In the genomic region with DNA sequence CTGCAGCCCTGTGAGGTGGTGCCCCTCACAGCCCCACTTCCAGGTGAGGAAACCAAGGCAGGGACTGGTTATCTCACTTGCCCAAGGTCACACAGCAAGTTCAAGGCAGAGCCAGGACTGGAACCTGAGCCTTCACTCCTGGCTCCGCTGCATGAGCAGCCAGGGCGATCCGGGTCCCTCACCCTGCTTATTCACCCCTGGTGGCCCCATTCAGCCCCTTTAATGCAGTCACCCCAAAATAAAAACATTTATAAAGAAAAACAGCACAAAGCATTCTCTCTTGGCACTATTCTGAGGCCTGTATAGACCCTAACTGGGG, we compare ENCODE assay signal across 14 cellular contexts. TPM values are rescaled to one million over a fixed set of nuclear protein-coding genes. Genes with fewer than 3 reads are reported as not detected.
A peak's percentile ranks its signal among the peaks of the same experiment; 100 is the strongest.
DNase-seq lines count a peak whose midpoint lies in the region; ATAC-seq and TF ChIP-seq lines count a peak whose summit lies in the region.
"Had no signal": no experiment of that assay in that cellular context is flagged by ENCODE, and none has a peak within 500 bp of the region (broad histone marks: within the 10 kb centered on the region; RNA-seq: fewer than 3 reads in every experiment).

No MANE protein-coding gene starts in this region.

- H3K14ac ChIP-seq in H9 (ENCODE audit: insufficient read depth, low read length) = no peak overlapping the region

- H3K9me3 Mint-ChIP-seq in activated CD8-positive, alpha-beta memory T cell treated with anti-CD3 and anti-CD28 coated beads, Interleukin-2, amount 10 ng/mL, durations not matched to agents 7 days and 5 days (ENCODE audit: low read depth) = no peaks in the 10 kb centered on the region
- H3K9me3 Mint-ChIP-seq in H9 (no peaks in the 10 kb centered on the region; a peak in 1 of 5 replicates), osteocyte (ENCODE audit: unreplicated experiment) (no peaks in the 10 kb centered on the region)
- H3K9me3 Mint-ChIP-seq: CD4-positive, alpha-beta T cell had no signal

- no peak overlapping the region for H3K27ac ChIP-seq in H9 (ENCODE audit: insufficient read length, low read depth, low read length)
- peak overlapping the region; percentile 79 for H3K27ac ChIP-seq in VCaP
- H3K27ac ChIP-seq: GM23248 had no signal

- H2BK20ac ChIP-seq in H9 (ENCODE audit: low read depth, low read length, poor library complexity, severe bottlenecking) = no peak overlapping the region

- no peak overlapping the region for H2AFZ ChIP-seq in H9 (ENCODE audit: low read length)
- H2AFZ ChIP-seq: GM23248 had no signal

- WGBS in H9 (ENCODE audit: extremely low coverage, insufficient read length, low lambda C conversion rate) = no CpG with 5 or more reads among the region's 3 CpGs

- H3K4me2 ChIP-seq in H9 (ENCODE audit: insufficient read depth, insufficient read length, low read length) = no peak overlapping the region
- H3K4me2 ChIP-seq: BLaER1 treated with 17β-estradiol and CSF1 and Interleukin-3, amounts not matched to agents 10 nM and 100 nM had no signal

- peaks cover 2% of the 10 kb centered on the region for H3K4me1 Mint-ChIP-seq in activated CD8-positive, alpha-beta memory T cell treated with anti-CD3 and anti-CD28 coated beads, Interleukin-2, amount 10 ng/mL, durations not matched to agents 7 days and 5 days
- H3K4me1 Mint-ChIP-seq in H9 (no peaks in the 10 kb centered on the region), osteocyte (ENCODE audit: unreplicated experiment) (peaks cover 6% of the 10 kb centered on the region)

- TF ChIP-seq CTCF in H9 (conservative IDR thresholded peaks at IDR 0.05) (no peak), VCaP (conservative IDR thresholded peaks at IDR 0.05) (no peak), osteocyte (IDR thresholded peaks at IDR 0.05) (no peak), omental fat pad (IDR thresholded peaks at IDR 0.05) (no peak)

- H3K27me3 Mint-ChIP-seq in activated CD8-positive, alpha-beta memory T cell treated with anti-CD3 and anti-CD28 coated beads, Interleukin-2, amount 10 ng/mL, durations not matched to agents 7 days and 5 days = no peaks in the 10 kb centered on the region
- H3K27me3 Mint-ChIP-seq in H9 (ENCODE audit: low read depth) (no peaks in the 10 kb centered on the region), osteocyte (ENCODE audit: unreplicated experiment) (no peaks in the 10 kb centered on the region)
- H3K27me3 Mint-ChIP-seq: CD4-positive, alpha-beta T cell had no signal

- H3K18ac ChIP-seq in H9 (ENCODE audit: insufficient read length, low read depth, low read length) = no peak overlapping the region

- H3K4ac ChIP-seq in H9 (ENCODE audit: low read depth, low read length) = no peak overlapping the region

- no peaks in the 10 kb centered on the region for H3K9me3 ChIP-seq in H9 (ENCODE audit: control insufficient read depth, low read depth, low read length)
- H3K9me3 ChIP-seq: BLaER1 treated with 17β-estradiol and CSF1 and Interleukin-3, amounts not matched to agents 10 nM and 100 nM had no signal

- ATAC-seq in activated CD8-positive, alpha-beta memory T cell treated with anti-CD3 and anti-CD28 coated beads, Interleukin-2, amount 10 ng/mL, durations not matched to agents 7 days and 5 days = no peak
- no peak for ATAC-seq in omental fat pad (ENCODE audit: low FRiP score)

- H3K27ac Mint-ChIP-seq in activated CD8-positive, alpha-beta memory T cell treated with anti-CD3 and anti-CD28 coated beads, Interleukin-2, amount 10 ng/mL, durations not matched to agents 7 days and 5 days = no peak overlapping the region
- H3K27ac Mint-ChIP-seq in H9 (no peak overlapping the region), osteocyte (ENCODE audit: unreplicated experiment) (no peak overlapping the region)
- H3K27ac Mint-ChIP-seq: CD4-positive, alpha-beta T cell had no signal

- DNase-seq in activated CD8-positive, alpha-beta memory T cell treated with anti-CD3 and anti-CD28 coated beads, Interleukin-2, amount 10 ng/mL, durations not matched to agents 7 days and 5 days = peak; percentile 36
- no peak for DNase-seq in activated CD8-positive, alpha-beta memory T cell treated with anti-CD3 and anti-CD28 coated beads, Interleukin-2, amount 50 U/mL, for 4 hours
- DNase-seq in H9 (peak; percentile 3), osteocyte (ENCODE audit: extremely low spot score, unreplicated experiment) (peak; percentile 57), NCI-H526 (lab: John Stamatoyannopoulos, UW) (no peak), omental fat pad (ENCODE audit: low spot score) (no peak)
- no peak for DNase-seq in central memory CD4-positive, alpha-beta T cell
- DNase-seq: ACHN; Calu3; CD4-positive, alpha-beta T cell; DMS 273 treated with DMSO at 0.1 percent for 48 hours; GM23248 had no signal

- no peak overlapping the region for H2AK5ac ChIP-seq in H9 (ENCODE audit: insufficient read length, low read length)

- H4K91ac ChIP-seq in H9 (ENCODE audit: insufficient read length, low read depth, low read length) = no peak overlapping the region

- no peaks in the 10 kb centered on the region for H3K79me1 ChIP-seq in H9 (ENCODE audit: insufficient read depth, low read depth, low read length, poor library complexity, severe bottlenecking)

- H3T11ph ChIP-seq in H9 (ENCODE audit: low read length) = no peak overlapping the region

- H4K8ac ChIP-seq in H9 (replicated peaks; ENCODE audit: insufficient read length, low read depth, low read length) = no peak overlapping the region

- H3K4me3 Mint-ChIP-seq in activated CD8-positive, alpha-beta memory T cell treated with anti-CD3 and anti-CD28 coated beads, Interleukin-2, amount 10 ng/mL, durations not matched to agents 7 days and 5 days = no peak overlapping the region
- no peak overlapping the region for H3K4me3 Mint-ChIP-seq in H9
- no peak overlapping the region for H3K4me3 Mint-ChIP-seq in osteocyte (ENCODE audit: unreplicated experiment)
- H3K4me3 Mint-ChIP-seq: CD4-positive, alpha-beta T cell had no signal

- no peak overlapping the region for H2BK15ac ChIP-seq in H9 (ENCODE audit: low read depth, low read length)

- H3K23ac ChIP-seq in H9 (ENCODE audit: insufficient read length, low read depth, low read length) = no peak overlapping the region

- no peak overlapping the region for H2BK12ac ChIP-seq in H9 (ENCODE audit: insufficient read length, low read depth, low read length)

- H3K23me2 ChIP-seq in H9 (ENCODE audit: insufficient read length, low read depth, low read length, poor library complexity, severe bottlenecking) = no peaks in the 10 kb centered on the region

- H2BK5ac ChIP-seq in H9 (ENCODE audit: insufficient read length, low read length) = no peak overlapping the region

- H3K27me3 ChIP-seq in H9 (ENCODE audit: insufficient read depth, low read length) = no peaks in the 10 kb centered on the region
- H3K27me3 ChIP-seq: BLaER1 treated with 17β-estradiol and CSF1 and Interleukin-3, amounts not matched to agents 10 nM and 100 nM had no signal

- no peaks in the 10 kb centered on the region for H3K4me1 ChIP-seq in H9 (ENCODE audit: insufficient read depth, low read length)

- H2BK120ac ChIP-seq in H9 (ENCODE audit: low read depth, low read length, poor library complexity, severe bottlenecking) = no peak overlapping the region

- H4K20me1 ChIP-seq in H9 (ENCODE audit: control insufficient read depth, insufficient read depth, insufficient read length) = no peaks in the 10 kb centered on the region

- no peak overlapping the region for H4K5ac ChIP-seq in H9 (ENCODE audit: insufficient read length, low read depth, low read length)

- no peak overlapping the region for H3K56ac ChIP-seq in H9 (ENCODE audit: insufficient read length, low read depth, low read length)

- no peak overlapping the region for H3K9ac ChIP-seq in H9 (ENCODE audit: extremely low read depth, insufficient read length, low read length)
- H3K9ac ChIP-seq: BLaER1 treated with 17β-estradiol and CSF1 and Interleukin-3, amounts not matched to agents 10 nM and 100 nM; GM23248 had no signal

- H3K36me3 Mint-ChIP-seq in activated CD8-positive, alpha-beta memory T cell treated with anti-CD3 and anti-CD28 coated beads, Interleukin-2, amount 10 ng/mL, durations not matched to agents 7 days and 5 days = peaks cover 43% of the 10 kb centered on the region
- H3K36me3 Mint-ChIP-seq in H9 (ENCODE audit: insufficient read depth in 1 of 3, low read depth in 3 of 3) = peaks cover 47 to 88% (median 69%) of the 10 kb centered on the region in 3 experiments
- H3K36me3 Mint-ChIP-seq in osteocyte (ENCODE audit: unreplicated experiment) = peaks cover 56% of the 10 kb centered on the region

- CTCF ChIA-PET in activated CD8-positive, alpha-beta memory T cell treated with anti-CD3 and anti-CD28 coated beads, Interleukin-2, amount 10 ng/mL, durations not matched to agents 7 days and 5 days (lab: Charles Lee) = no interaction called here

- H3K79me2 ChIP-seq in H9 (ENCODE audit: insufficient read depth, low read length) = no peaks in the 10 kb centered on the region

RNA-seq across cellular contexts. Expression of gene POLR1A, which starts 57.3 kb away (rescaled TPM):
- total RNA-seq in activated CD8-positive, alpha-beta memory T cell treated with anti-CD3 and anti-CD28 coated beads, Interleukin-2, amount 10 ng/mL, durations not matched to agents 7 days and 5 days = 10 to 100 TPM; 38.2 to 51.2 TPM
- total RNA-seq in H9 (2021) (54.6 and 62.7 TPM in 2 replicates), osteocyte (43.2 and 49.5 TPM in 2 replicates), omental fat pad (10 to 100 TPM; 17.5 to 56.3 (median 24.6) TPM)

RNA-seq across cellular contexts. Expression of gene PTCD3, which starts 57.7 kb away (rescaled TPM):
- total RNA-seq in activated CD8-positive, alpha-beta memory T cell treated with anti-CD3 and anti-CD28 coated beads, Interleukin-2, amount 10 ng/mL, durations not matched to agents 7 days and 5 days = 100 to 1,000 TPM; 164 to 172 TPM
- total RNA-seq in H9 (2021) = 161 and 180 TPM in 2 replicates
- total RNA-seq in osteocyte = 70.9 and 71.8 TPM in 2 replicates
- 10 to 100 TPM; 45.3 to 81.5 (median 63.3) TPM for total RNA-seq in omental fat pad

Comparison
In these comparisons a context has a peak if more than half of its experiments do, and no peak if none do; other contexts are left out.
1. DNase-seq: peak in activated CD8-positive, alpha-beta memory T cell treated with anti-CD3 and anti-CD28 coated beads, Interleukin-2, amount 10 ng/mL, durations not matched to agents 7 days and 5 days (single experiment), H9 (single experiment) and osteocyte (single experiment); none in activated CD8-positive, alpha-beta memory T cell treated with anti-CD3 and anti-CD28 coated beads, Interleukin-2, amount 50 U/mL, for 4 hours (single experiment), NCI-H526 (0 of 2), omental fat pad (single experiment) and central memory CD4-positive, alpha-beta T cell (single experiment).